ENCODE assay signal across 19 cellular contexts in genomic region chr7:116280803-116281202, GRCh38.
A peak's percentile ranks its signal among the peaks of the same experiment; 100 is the strongest.
DNase-seq lines count a peak whose midpoint lies in the region; ATAC-seq, FAIRE-seq and TF ChIP-seq lines count a peak whose summit lies in the region.
"Had no signal": no experiment of that assay in that cellular context is flagged by ENCODE, and none has a peak within 500 bp of the region (broad histone marks: within the 10 kb centered on the region; RNA-seq: fewer than 3 reads in every experiment).

No MANE protein-coding gene starts in this region.

- H3K4me3 ChIP-seq in Panc1 (ENCODE audit: low read depth in 2 of 2, low read length in 2 of 2): no peak overlapping the region
- no peak overlapping the region for H3K4me3 ChIP-seq in spleen
- no peak overlapping the region for H3K4me3 ChIP-seq in HAP-1

- TF ChIP-seq CTCF in Panc1 (IDR thresholded peaks at IDR 0.05) (no peak), spleen (IDR thresholded peaks at IDR 0.05 in 8 of 11, conservative IDR thresholded peaks at IDR 0.05 in 3 of 11) (no peak)

- DNase-seq in GM12891 (ENCODE audit: insufficient read length, low spot score): no peak
- DNase-seq in Panc1 (ENCODE audit: low read depth, low spot score): no peak
- DNase-seq in dermis microvascular lymphatic vessel endothelial cell (ENCODE audit: low read depth in 2 of 2): peak; percentile 55 to 79
- no peak for DNase-seq in spleen
- DNase-seq in NCI-H345 treated with DMSO at 0.1 percent for 48 hours (lab: John Stamatoyannopoulos, UW; ENCODE audit: unreplicated experiment): no peak
- no peak for DNase-seq in HAP-1 (ENCODE audit: low spot score in 2 of 2)
- DNase-seq: CD4-positive, alpha-beta memory T cell; COR-L47; DMS153; DMS79 treated with DMSO at 0.1 percent for 48 hours; EL; IMR-90 had no signal

- TF ChIP-seq POLR2A in GM12891 (IDR thresholded peaks at IDR 0.05; ENCODE audit: low read depth, low read length) (no peak), spleen (IDR thresholded peaks at IDR 0.05) (no peak)

- ATAC-seq in Panc1: no peak
- no peak for ATAC-seq in HG03565 (IDR thresholded peaks at IDR 0.05; ENCODE audit: unreplicated experiment)
- ATAC-seq: HCT116 had no signal

- in situ Hi-C loops in Panc1 (cut with HindIII; ENCODE audit: low pct_unique_long_range_greater_than_20kb, low sequenced_read_pairs): no loop called here
- in situ Hi-C loops in HAP-1 (cut with MboI; ENCODE audit: low sequenced_read_pairs): no loop called here

- H3K27me3 ChIP-seq in Panc1 (ENCODE audit: control insufficient read depth, insufficient read depth, low read length) (no peaks in the 10 kb centered on the region), spleen (replicated peaks in 1 of 7) (no peaks in the 10 kb centered on the region), HAP-1 (ENCODE audit: low read depth) (peaks cover 9% of the 10 kb centered on the region; the same call in 1 of the 2 replicates)

- H3K9me3 ChIP-seq in Panc1 (ENCODE audit: control insufficient read depth, insufficient read depth, low read depth, low read length): no peaks in the 10 kb centered on the region
- no peaks in the 10 kb centered on the region for H3K9me3 ChIP-seq in spleen
- H3K9me3 ChIP-seq in HAP-1: no peaks in the 10 kb centered on the region

- 44 to 51% (median 47%) methylated on average over 2 of the region's 2 CpGs for WGBS in spleen, 5 donors

- H3K27ac ChIP-seq in Panc1 (ENCODE audit: low read length) (peak overlapping the region; percentile 57; the same call in 1 of the 2 replicates), spleen (peak overlapping the region in 7 of 8 donors; percentile 22 to 78 (median 66))
- H3K27ac ChIP-seq: C4-2B had no signal

- POLR2A ChIA-PET in Panc1 (lab: Charles Lee): no interaction called here

- CTCF ChIA-PET in Panc1 (lab: Charles Lee): no interaction called here

- H3K4me1 ChIP-seq in Panc1 (ENCODE audit: control insufficient read depth, insufficient read depth, low read length) (no peaks in the 10 kb centered on the region; the same call in 1 of the 2 replicates), spleen (no peaks in the 10 kb centered on the region), HAP-1 (0 out of 2 replicates have a peak, but pooled peaks cover 5% of the 10 kb centered on the region)

- intact Hi-C loops in Panc1 (cut with micrococcal nuclease; ENCODE audit: unreplicated experiment): no loop called here
- intact Hi-C loops in spleen (cut with DNase I; ENCODE audit: low total_unique reads): no loop called here

- no peaks in the 10 kb centered on the region for H3K36me3 ChIP-seq in Panc1 (ENCODE audit: control insufficient read depth, insufficient read depth, low read length)
- H3K36me3 ChIP-seq in spleen: no peaks in the 10 kb centered on the region
- H3K36me3 ChIP-seq in HAP-1 (replicated peaks): no peaks in the 10 kb centered on the region

- no peak for FAIRE-seq in GM12891 (lab: Jason Lieb, UNC)
- FAIRE-seq: D721Med, G401.6, GM12892, GM19239 had no signal

- no TSS peak for BruUV-seq in Panc1 (replicated peaks; lab: Mats Ljungman, UMichigan)

TF ChIP-seq in GM12891, 5 proteins besides CTCF, POLR2A, EP300 and RAD21:
- no peak for TF ChIP-seq PAX5 (IDR thresholded peaks at IDR 0.05; ENCODE audit: insufficient read depth, low read length, severe bottlenecking)
- no peak for TF ChIP-seq TAF1 (IDR thresholded peaks at IDR 0.05; ENCODE audit: low read depth, low read length)
- TF ChIP-seq SPI1 (IDR thresholded peaks at IDR 0.05; ENCODE audit: low read depth, low read length): 0 out of 2 replicates have a peak, but pooled peaks have one; percentile 10

Comparison
In these comparisons a context has a peak if more than half of its experiments do, and no peak if none do; other contexts are left out.
1. DNase-seq: peak in dermis microvascular lymphatic vessel endothelial cell (2 of 2); none in GM12891 (single experiment), Panc1 (single experiment), spleen (single experiment), NCI-H345 treated with DMSO at 0.1 percent for 48 hours (single experiment) and HAP-1 (0 of 2).